Comparison of ENCODE assay signal across 3 cellular contexts in genomic region chr5:54841481-54841880, GRCh38.
TF ChIP-seq lines count a peak whose summit lies in the region.

No MANE protein-coding gene starts in this region.

TF ChIP-seq in HepG2, 621 proteins besides CTCF, POLR2A, EP300 and RAD21:
- TF ChIP-seq NFIB (CRISPR knock-in tag; IDR thresholded peaks at IDR 0.05; ENCODE audit: borderline replicate concordance): no peak
- TF ChIP-seq MAFK (conservative IDR thresholded peaks at IDR 0.05 in 1 of 2, IDR thresholded peaks at IDR 0.05 in 1 of 2; ENCODE audit: low read length in 2 of 2): peak; percentile 40 to 56; a peak in 3 of 4 replicates
TF ChIP-seq in HepG2: peak in this region for 1.

TF ChIP-seq in IMR-90, 13 proteins besides CTCF, POLR2A, EP300 and RAD21:
- TF ChIP-seq MXI1 (IDR thresholded peaks at IDR 0.05; ENCODE audit: borderline replicate concordance, low read depth, low read length) (no peak), ELK1 (IDR thresholded peaks at IDR 0.05; ENCODE audit: borderline replicate concordance, low read depth, low read length) (no peak), MAFK (IDR thresholded peaks at IDR 0.05; ENCODE audit: low read depth, low read length) (0 out of 2 replicates have a peak, but pooled peaks have one; percentile 34), MAZ (IDR thresholded peaks at IDR 0.05; ENCODE audit: borderline replicate concordance, low read depth, low read length) (no peak)

TF ChIP-seq in K562, 482 proteins besides CTCF, POLR2A, EP300 and RAD21:
- TF ChIP-seq EWSR1 (IDR thresholded peaks at IDR 0.05; ENCODE audit: borderline replicate concordance, low read depth, partially characterized antibody): no peak
- peak; percentile 83 for TF ChIP-seq ZNF316 (IDR thresholded peaks at IDR 0.05)
- TF ChIP-seq MAFK (IDR thresholded peaks at IDR 0.05; ENCODE audit: low read length): peak; percentile 24; the same call in 1 of the 2 replicates
- peak; percentile 49; the same call in 1 of the 2 replicates for TF ChIP-seq MAFF (IDR thresholded peaks at IDR 0.05; ENCODE audit: low read length)
- TF ChIP-seq ILK (tag; IDR thresholded peaks at IDR 0.05; ENCODE audit: borderline replicate concordance, low read depth): no peak
- peak; percentile 59 for TF ChIP-seq NFE2 (IDR thresholded peaks at IDR 0.05; ENCODE audit: low read depth)
- peak; percentile 77 for TF ChIP-seq C11orf30 (IDR thresholded peaks at IDR 0.05; ENCODE audit: low read depth)
- TF ChIP-seq HMGN3 (IDR thresholded peaks at IDR 0.05; ENCODE audit: borderline replicate concordance, extremely low read depth, insufficient read length, low read depth, low read length): no peak
- TF ChIP-seq SMARCE1 (IDR thresholded peaks at IDR 0.05): no peak
- TF ChIP-seq NFE2L1 (tag; IDR thresholded peaks at IDR 0.05; ENCODE audit: borderline replicate concordance, low read depth): peak; percentile 36; the same call in 1 of the 2 replicates
- TF ChIP-seq MAFG (tag; conservative IDR thresholded peaks at IDR 0.05): peak; percentile 77
- no peak for TF ChIP-seq TRIM28 (IDR thresholded peaks at IDR 0.05)
TF ChIP-seq in K562: peak in this region for 7.
